ENCODE assay signal across 8 cellular contexts in the genomic region with DNA sequence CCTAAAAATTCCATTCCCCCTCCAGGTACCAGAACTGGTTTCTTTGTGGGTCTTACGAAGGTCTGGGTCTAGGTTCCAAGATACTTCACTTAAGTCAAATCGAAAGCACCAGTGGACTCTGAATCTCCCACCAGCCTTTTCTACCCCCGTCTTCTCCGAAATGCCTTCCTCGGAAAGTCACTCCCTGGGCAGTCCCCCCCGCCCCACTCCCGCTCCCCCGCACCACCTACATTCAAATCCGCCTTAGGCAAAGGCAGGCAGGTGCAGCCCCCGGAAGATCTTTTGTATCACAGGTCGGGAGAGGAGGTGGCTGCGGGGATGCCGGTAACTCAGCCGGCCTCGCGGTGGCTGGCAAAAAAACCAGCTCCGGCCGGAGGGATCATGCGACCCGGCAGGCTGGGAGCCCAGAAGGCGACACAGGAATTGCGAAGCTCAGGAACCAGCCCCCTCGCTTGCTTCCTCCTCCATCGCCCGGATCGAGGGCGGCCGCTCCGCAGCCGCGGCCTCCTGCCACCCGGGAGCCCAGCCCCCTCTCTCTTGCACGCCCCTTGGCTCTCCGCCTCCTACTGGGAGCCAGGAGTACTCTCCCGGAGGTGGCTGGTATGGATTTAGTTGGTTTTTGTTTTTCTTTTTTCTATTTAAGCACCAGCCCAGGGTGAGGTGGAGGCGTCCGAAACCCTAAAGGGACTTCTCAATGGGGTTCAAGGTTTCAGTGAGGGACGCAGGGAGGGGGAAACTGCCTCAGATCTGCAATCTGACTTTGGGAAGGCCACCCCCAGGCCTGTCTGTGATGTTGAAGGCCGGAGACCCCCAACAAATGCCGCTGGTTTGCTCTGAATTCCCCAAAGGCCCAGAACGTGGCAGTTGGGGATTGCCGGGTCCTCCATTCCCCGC. TPM values are rescaled to one million over a fixed set of nuclear protein-coding genes. Genes with fewer than 3 reads are reported as not detected.
DNase-seq lines count a peak whose midpoint lies in the region; ATAC-seq and TF ChIP-seq lines count a peak whose summit lies in the region.

A gene (minus strand): TSS at position 481 of the 894 bp plus-strand sequence. CDS start 650 bp downstream, outside the sequence.

- peak within 1 kb of the TSS; percentile 91 for H2AFZ ChIP-seq in GM23248

- peak within 1 kb of the TSS; percentile 98 for H3K9ac ChIP-seq in GM23248

- POLR2A ChIA-PET in CD8-positive, alpha-beta T cell (lab: Charles Lee): interaction anchor here (0.6 to 2.9 kb wide), 6 partner anchors 16 to 61 kb away, joined by 3 to 59 read pairs (median 13); a partner anchor contains a TSS

- H3F3A ChIP-seq in GM23248 (ENCODE audit: insufficient read depth): peaks cover 10% of the 10 kb centered on the region; the same call in 1 of the 2 replicates

- peak within 1 kb of the TSS; percentile 94 for H3K27ac Mint-ChIP-seq in CD8-positive, alpha-beta T cell
- H3K27ac Mint-ChIP-seq in T-helper 17 cell: peak within 1 kb of the TSS; percentile 97

- H3K9me2 ChIP-seq in GM23248 (ENCODE audit: insufficient read depth): no peaks in the 10 kb centered on the region

- no peaks in the 10 kb centered on the region for H3K27me3 Mint-ChIP-seq in CD8-positive, alpha-beta T cell (ENCODE audit: low read depth)
- H3K27me3 Mint-ChIP-seq in T-helper 17 cell: no peaks in the 10 kb centered on the region

- TF ChIP-seq POLR2A in prostate gland (IDR thresholded peaks at IDR 0.05): peak; percentile 77

- no peaks in the 10 kb centered on the region for H3K9me3 ChIP-seq in CD8-positive, alpha-beta T cell (ENCODE audit: low read length)
- H3K9me3 ChIP-seq in GM23248 (ENCODE audit: low read depth) (no peaks in the 10 kb centered on the region), T-helper 17 cell (ENCODE audit: control insufficient read depth, low read length, poor library complexity, severe bottlenecking) (no peaks in the 10 kb centered on the region), prostate gland (no peaks in the 10 kb centered on the region)

- peak within 1 kb of the TSS; percentile 86 for H3K4me3 Mint-ChIP-seq in CD8-positive, alpha-beta T cell
- H3K4me3 Mint-ChIP-seq in T-helper 17 cell: peak within 1 kb of the TSS; percentile 95

- H4K20me1 ChIP-seq in GM23248 (ENCODE audit: insufficient read depth): no peaks in the 10 kb centered on the region

- no peaks in the 10 kb centered on the region for H3K36me3 ChIP-seq in CD8-positive, alpha-beta T cell (ENCODE audit: insufficient read depth, low read length)
- no peaks in the 10 kb centered on the region for H3K36me3 ChIP-seq in GM23248 (ENCODE audit: low read depth)
- H3K36me3 ChIP-seq in prostate gland: no peaks in the 10 kb centered on the region
- no peaks in the 10 kb centered on the region for H3K36me3 ChIP-seq in urinary bladder (ENCODE audit: insufficient read depth)

- H3K27me3 ChIP-seq in CD8-positive, alpha-beta T cell (ENCODE audit: insufficient read depth, low read length): no peaks in the 10 kb centered on the region
- H3K27me3 ChIP-seq in GM23248 (replicated peaks; ENCODE audit: insufficient read depth): no peaks in the 10 kb centered on the region
- no peaks in the 10 kb centered on the region for H3K27me3 ChIP-seq in prostate gland (replicated peaks; ENCODE audit: insufficient read depth)

- H3K79me2 ChIP-seq in GM23248 (ENCODE audit: insufficient read depth): peaks cover 57% of the 10 kb centered on the region

- no peak for TF ChIP-seq CTCF in CD8-positive, alpha-beta T cell (IDR thresholded peaks at IDR 0.05)
- peak; percentile 38 to 92 (median 70) for TF ChIP-seq CTCF in prostate gland (IDR thresholded peaks at IDR 0.05)

- H3K4me1 Mint-ChIP-seq in CD8-positive, alpha-beta T cell (ENCODE audit: low read depth): peaks cover 49% of the 10 kb centered on the region
- peaks cover 45% of the 10 kb centered on the region for H3K4me1 Mint-ChIP-seq in T-helper 17 cell

- WGBS in GM23248 (ENCODE audit: low coverage in 1 of 2, low lambda C conversion rate in 2 of 2, missing lambda C conversion rate in 2 of 2), 2 experiments: 0 to 1% methylated on average over 37 to 43 of the region's 43 CpGs
- under 1% methylated on average over 43 of the region's 43 CpGs for WGBS in prostate gland
- under 1% methylated on average over 43 of the region's 43 CpGs for WGBS in urinary bladder

- peaks cover 44% of the 10 kb centered on the region for H3K4me1 ChIP-seq in CD8-positive, alpha-beta T cell (ENCODE audit: insufficient read depth, low read length)
- H3K4me1 ChIP-seq in GM23248 (ENCODE audit: insufficient read depth) (peaks cover 43% of the 10 kb centered on the region), prostate gland (replicated peaks) (peaks cover 2% of the 10 kb centered on the region), urinary bladder (ENCODE audit: insufficient read depth) (peaks cover under 1% of the 10 kb centered on the region)

- intact Hi-C loops in CD8-positive, alpha-beta T cell (cut with DNase I, micrococcal nuclease): loop anchor here (1.0 to 2.0 kb wide), 8 partner anchors 17 to 208 kb away; a partner anchor contains a TSS
- intact Hi-C loops in left cardiac atrium (cut with DNase I) (loop anchor here (1.0 to 10.0 kb wide), 4 partner anchors 60 to 158 kb away; a partner anchor contains a TSS), prostate gland (cut with DNase I) (loop anchor here (1.0 kb wide), 1 partner anchor 61 kb away; no protein-coding TSS in a partner anchor)

- in situ Hi-C loops in GM23248 (cut with MboI): loop anchor here (10.0 kb wide), 1 partner anchor 58 kb away; no protein-coding TSS in a partner anchor

- peak; percentile 34 for ATAC-seq in CD8-positive, alpha-beta T cell
- ATAC-seq in T-helper 17 cell: peak; percentile 25
- peak; percentile 84 to 88 for ATAC-seq in left cardiac atrium

- H3K36me3 Mint-ChIP-seq in CD8-positive, alpha-beta T cell: peaks cover 24% of the 10 kb centered on the region
- no peaks in the 10 kb centered on the region for H3K36me3 Mint-ChIP-seq in T-helper 17 cell (ENCODE audit: low read depth)

- H3K27ac ChIP-seq in CD8-positive, alpha-beta T cell (ENCODE audit: low read depth, low read length): peak within 1 kb of the TSS; percentile 94
- peak within 1 kb of the TSS; percentile 96 for H3K27ac ChIP-seq in GM23248
- H3K27ac ChIP-seq in prostate gland: peak within 1 kb of the TSS; percentile 96 to 100
- H3K27ac ChIP-seq in urinary bladder (ENCODE audit: low read depth): peak within 1 kb of the TSS; percentile 97

- H3K9me3 Mint-ChIP-seq in CD8-positive, alpha-beta T cell: no peaks in the 10 kb centered on the region

- peak within 1 kb of the TSS; percentile 85 for H3K4me3 ChIP-seq in CD8-positive, alpha-beta T cell (ENCODE audit: low read depth, low read length)
- peak within 1 kb of the TSS; percentile 86 for H3K4me3 ChIP-seq in GM23248
- peak within 1 kb of the TSS; percentile 90 to 91 for H3K4me3 ChIP-seq in prostate gland
- peak within 1 kb of the TSS; percentile 69 for H3K4me3 ChIP-seq in urinary bladder (ENCODE audit: low read depth, low read length)

- CTCF ChIA-PET in CD8-positive, alpha-beta T cell (lab: Charles Lee): interaction anchor here (0.9 to 7.4 kb wide), 23 partner anchors 9 to 162 kb away, joined by 3 to 270 read pairs (median 8); a partner anchor contains a TSS

- peak; percentile 16 to 75 (median 57) for DNase-seq in CD8-positive, alpha-beta T cell
- DNase-seq in GM23248: peak; percentile 95
- DNase-seq in NCI-H128 (lab: John Stamatoyannopoulos, UW; ENCODE audit: unreplicated experiment): peak; percentile 81
- DNase-seq in T-helper 17 cell: peak; percentile 41 to 61 (median 55)
- peak; percentile 78 for DNase-seq in amniotic stem cell (lab: John Stamatoyannopoulos, UW)
- peak; percentile 92 for DNase-seq in left cardiac atrium
- DNase-seq in prostate gland (ENCODE audit: low spot score): peak; percentile 83

- peak within 1 kb of the TSS; percentile 98 for H3K4me2 ChIP-seq in GM23248 (ENCODE audit: unreplicated experiment)

RNA-seq across cellular contexts. Expression of the gene that starts here (rescaled TPM):
- 1 to 10 TPM; 9.5 to 9.7 TPM for total RNA-seq in CD8-positive, alpha-beta T cell
- 83.8 and 95.1 TPM in 2 replicates for total RNA-seq in GM23248 (2014; rRNA removed; shearing (Covaris generic))
- polyA plus RNA-seq in GM23248 (2016; fragmentation: Nextera tagmentation; extraction: Ambion mirVana) (56.2 and 56.3 TPM in 2 replicates), urinary bladder (61.3 TPM)
- total RNA-seq in T-helper 17 cell (10 to 100 TPM; 35.6 to 59.1 TPM), left cardiac atrium (10 to 100 TPM; 45.1 to 79.8 TPM), prostate gland (100 to 1,000 TPM; 127 to 155 TPM), urinary bladder (24.2 TPM)

Comparison
In these comparisons a context has a peak if more than half of its experiments do, and no peak if none do; other contexts are left out.
1. Peak in every context shown above with its lines: DNase-seq, ATAC-seq, H3K4me3 ChIP-seq and H3K27ac ChIP-seq.
2. ATAC-seq: peak in every context shown above with its lines; median percentile 86 in left cardiac atrium; 34 in CD8-positive, alpha-beta T cell; 25 in T-helper 17 cell.